Comparison of ENCODE assay signal across 3 cellular contexts in the genomic region with DNA sequence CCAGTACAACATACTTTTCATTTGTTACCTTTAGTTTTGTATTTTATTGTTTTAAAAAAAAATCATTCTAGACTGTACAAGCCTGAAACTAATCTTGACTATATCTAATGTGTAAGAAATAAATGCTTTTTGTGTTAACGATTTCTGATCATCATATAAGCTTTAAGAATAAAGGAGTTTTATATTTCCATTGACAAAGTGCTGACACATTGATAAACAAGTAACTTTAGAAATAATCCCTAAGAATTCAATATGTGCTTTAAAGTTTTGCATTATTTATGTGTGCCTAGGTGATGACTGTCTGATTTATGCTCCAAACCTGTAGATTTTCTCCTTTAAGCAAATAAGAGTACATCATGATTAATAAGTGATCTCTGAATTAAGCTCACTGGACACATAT.
TF ChIP-seq lines count a peak whose summit lies in the region.

No MANE protein-coding gene starts in this region.

TF ChIP-seq in A549, 52 proteins besides CTCF, POLR2A, EP300 and RAD21:
- no peak for TF ChIP-seq ESRRA (IDR thresholded peaks at IDR 0.05; ENCODE audit: borderline replicate concordance, low read length)
- TF ChIP-seq MAFK (IDR thresholded peaks at IDR 0.05; ENCODE audit: partially characterized antibody), result peak; percentile 45
- TF ChIP-seq EHF (CRISPR knock-in tag; IDR thresholded peaks at IDR 0.05), result no peak

TF ChIP-seq in IMR-90, 13 proteins besides CTCF, POLR2A, EP300 and RAD21:
- no peak for TF ChIP-seq MXI1 (IDR thresholded peaks at IDR 0.05; ENCODE audit: borderline replicate concordance, low read depth, low read length)
- TF ChIP-seq MAFK (IDR thresholded peaks at IDR 0.05; ENCODE audit: low read depth, low read length), result peak; percentile 63

TF ChIP-seq in K562, 482 proteins besides CTCF, POLR2A, EP300 and RAD21:
- TF ChIP-seq, protein P1, sequence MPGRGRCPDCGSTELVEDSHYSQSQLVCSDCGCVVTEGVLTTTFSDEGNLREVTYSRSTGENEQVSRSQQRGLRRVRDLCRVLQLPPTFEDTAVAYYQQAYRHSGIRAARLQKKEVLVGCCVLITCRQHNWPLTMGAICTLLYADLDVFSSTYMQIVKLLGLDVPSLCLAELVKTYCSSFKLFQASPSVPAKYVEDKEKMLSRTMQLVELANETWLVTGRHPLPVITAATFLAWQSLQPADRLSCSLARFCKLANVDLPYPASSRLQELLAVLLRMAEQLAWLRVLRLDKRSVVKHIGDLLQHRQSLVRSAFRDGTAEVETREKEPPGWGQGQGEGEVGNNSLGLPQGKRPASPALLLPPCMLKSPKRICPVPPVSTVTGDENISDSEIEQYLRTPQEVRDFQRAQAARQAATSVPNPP (IDR thresholded peaks at IDR 0.05; ENCODE audit: borderline replicate concordance, insufficient read depth, insufficient read length), result no peak
- TF ChIP-seq ZNF184 (CRISPR knock-in tag; IDR thresholded peaks at IDR 0.05) (no peak), ZNF316 (IDR thresholded peaks at IDR 0.05) (peak; percentile 54), C11orf30 (IDR thresholded peaks at IDR 0.05; ENCODE audit: low read depth) (peak; percentile 5; the same call in 1 of the 2 replicates), SIX5 (IDR thresholded peaks at IDR 0.05; ENCODE audit: borderline replicate concordance in 1 of 2, insufficient read depth in 1 of 2, low read depth in 1 of 2, low read length in 2 of 2) (no peak)
